In the genomic region with DNA sequence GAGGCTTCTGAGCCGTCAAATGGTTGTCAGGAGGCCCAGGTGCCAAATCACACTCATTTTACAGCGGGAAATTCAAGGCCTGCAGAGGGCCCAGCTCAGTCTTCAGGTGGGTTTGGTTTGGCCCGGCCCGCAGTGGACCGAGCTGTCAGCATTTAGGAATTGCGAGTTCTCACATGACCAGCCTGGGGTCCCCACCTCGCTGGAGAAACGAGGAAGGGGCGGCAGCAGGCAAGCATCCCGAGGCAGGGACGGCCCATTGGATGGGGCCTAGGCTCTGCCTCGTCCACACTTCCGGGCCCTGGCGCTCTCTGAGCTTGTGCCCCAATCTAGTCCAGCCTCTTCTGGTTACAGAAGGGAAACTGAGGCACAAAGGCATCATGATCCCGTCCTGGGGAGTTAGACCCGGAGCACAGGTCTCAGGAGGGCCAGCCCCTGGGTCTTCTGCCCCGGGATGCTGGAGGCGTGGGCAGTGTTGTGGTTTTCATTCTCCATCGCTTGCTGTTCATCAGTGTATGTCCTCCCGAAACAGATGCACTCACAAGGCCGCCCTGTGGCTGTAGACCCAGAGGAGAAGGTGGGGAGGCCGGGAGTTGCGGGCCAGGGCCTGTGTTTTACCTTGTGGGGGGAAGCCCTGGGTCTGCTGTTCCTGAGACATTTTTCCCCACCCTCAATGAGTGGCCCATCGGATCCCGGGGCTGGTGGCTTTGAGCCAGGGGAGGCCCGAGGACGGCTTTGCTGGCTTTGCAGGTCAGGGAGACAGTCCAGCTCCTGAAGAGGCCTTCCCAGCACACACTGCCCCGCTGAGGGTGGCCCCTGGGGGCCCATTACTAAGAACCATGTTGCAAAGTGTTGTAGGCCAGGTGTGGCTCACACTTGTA, we compare ENCODE assay signal across 23 cellular contexts. TPM values are rescaled to one million over a fixed set of nuclear protein-coding genes. Genes with fewer than 3 reads are reported as not detected.
DNase-seq lines count a peak whose midpoint lies in the region; ATAC-seq and TF ChIP-seq lines count a peak whose summit lies in the region.
"Had no signal": no experiment of that assay in that cellular context is flagged by ENCODE, and none has a peak within 500 bp of the region (broad histone marks: within the 10 kb centered on the region; RNA-seq: fewer than 3 reads in every experiment).

No MANE protein-coding gene starts in this region.

- no peaks in the 10 kb centered on the region for H3K36me3 Mint-ChIP-seq in activated CD4-positive, alpha-beta T cell treated with anti-CD3 and anti-CD28 coated beads, Interleukin-2, amount 10 ng/mL, durations not matched to agents 7 days and 5 days (ENCODE audit: low read depth)
- H3K36me3 Mint-ChIP-seq: activated naive CD8-positive, alpha-beta T cell had no signal

- WGBS in ovary, 3 donors, result 89 to 92% (median 91%) methylated on average over 28 of the region's 28 CpGs

- no peaks in the 10 kb centered on the region for H3K27me3 ChIP-seq in BLaER1 treated with 17β-estradiol and CSF1 and Interleukin-3, amounts not matched to agents 10 nM and 100 nM
- H3K27me3 ChIP-seq in right atrium auricular region (no peaks in the 10 kb centered on the region), ovary (no peaks in the 10 kb centered on the region)

- POLR2A ChIA-PET in activated CD4-positive, alpha-beta T cell treated with anti-CD3 and anti-CD28 coated beads, Interleukin-2, amount 10 ng/mL, durations not matched to agents 7 days and 5 days (lab: Charles Lee), result no interaction called here

- H3K36me3 ChIP-seq in BLaER1 treated with 17β-estradiol and CSF1 and Interleukin-3, amounts not matched to agents 10 nM and 100 nM, result no peaks in the 10 kb centered on the region
- H3K36me3 ChIP-seq in right atrium auricular region (no peaks in the 10 kb centered on the region), ovary (no peaks in the 10 kb centered on the region)

- peak overlapping the region in 3 of 11 experiments; percentile 2 to 37 (median 24); a peak in 3 of 22 replicates for H3K9ac ChIP-seq in BLaER1 treated with 17β-estradiol and CSF1 and Interleukin-3, amounts not matched to agents 10 nM and 100 nM

- intact Hi-C loops in ovary (cut with DNase I), result no loop called here

- peak; percentile 3 for DNase-seq in activated CD4-positive, alpha-beta T cell treated with anti-CD3 and anti-CD28 coated beads for 1 hour
- DNase-seq in activated CD4-positive, alpha-beta T cell treated with anti-CD3 and anti-CD28 coated beads, Interleukin-2, amount 10 ng/mL, durations not matched to agents 7 days and 5 days, result no peak
- peak; percentile 46 for DNase-seq in right atrium auricular region (ENCODE audit: low spot score)
- peak in 4 of 5 donors; percentile 4 to 24 (median 10) for DNase-seq in ovary
- DNase-seq in substantia nigra (lab: John Stamatoyannopoulos, UW), result no peak
- DNase-seq in NCI-H1417 (lab: John Stamatoyannopoulos, UW), result no peak
- DNase-seq: activated CD4-positive, CD25-positive, alpha-beta regulatory T cell; foreskin melanocyte; NCI-H1105 treated with DMSO at 0.1 percent for 48 hours; NCI-H69; SIG-M5; stimulated activated CD4-positive, alpha-beta T cell treated with anti-CD3 and anti-CD28 coated beads, Interleukin-4, amount 100 ng/mL, for 4 hours had no signal

- H3K9me3 ChIP-seq in BLaER1 treated with 17β-estradiol and CSF1 and Interleukin-3, amounts not matched to agents 10 nM and 100 nM (replicated peaks in 1 of 11), result no peaks in the 10 kb centered on the region
- H3K9me3 ChIP-seq in right atrium auricular region (no peaks in the 10 kb centered on the region), ovary (no peaks in the 10 kb centered on the region)

- TF ChIP-seq EP300 in ovary (IDR thresholded peaks at IDR 0.05), result no peak

- H3K4me3 ChIP-seq in BLaER1 treated with 17β-estradiol and CSF1 and Interleukin-3, amounts not matched to agents 10 nM and 100 nM, result no peak overlapping the region
- H3K4me3 ChIP-seq in right atrium auricular region, result no peak overlapping the region
- H3K4me3 ChIP-seq in ovary, result no peak overlapping the region
- H3K4me3 ChIP-seq: smooth muscle cell had no signal

- TF ChIP-seq POLR2A in ovary (IDR thresholded peaks at IDR 0.05), result no peak

- TF ChIP-seq CTCF in right atrium auricular region (IDR thresholded peaks at IDR 0.05) (no peak), ovary (IDR thresholded peaks at IDR 0.05) (no peak)

- peaks cover 7 to 82% (median 43%) of the 10 kb centered on the region in 10 experiments; a peak in 19 of 20 replicates for H3K4me1 ChIP-seq in BLaER1 treated with 17β-estradiol and CSF1 and Interleukin-3, amounts not matched to agents 10 nM and 100 nM
- no peaks in the 10 kb centered on the region for H3K4me1 ChIP-seq in right atrium auricular region
- H3K4me1 ChIP-seq in ovary (ENCODE audit: insufficient read depth), result no peaks in the 10 kb centered on the region

- peaks cover 0 to 15% (median 0%) of the 10 kb centered on the region in 11 experiments; a peak in 2 of 22 replicates for H4K20me1 ChIP-seq in BLaER1 treated with 17β-estradiol and CSF1 and Interleukin-3, amounts not matched to agents 10 nM and 100 nM

- no peak for ATAC-seq in HG03159 (IDR thresholded peaks at IDR 0.05; ENCODE audit: unreplicated experiment)

- H3K27ac ChIP-seq in BLaER1 treated with 17β-estradiol and CSF1 and Interleukin-3, amounts not matched to agents 10 nM and 100 nM, result no peak overlapping the region
- H3K27ac ChIP-seq in right atrium auricular region (no peak overlapping the region), ovary (no peak overlapping the region), substantia nigra (ENCODE audit: low read depth, low read length, poor library complexity, severe bottlenecking) (no peak overlapping the region)
- H3K27ac ChIP-seq: epithelial cell of prostate had no signal

- CTCF ChIA-PET in activated CD4-positive, alpha-beta T cell treated with anti-CD3 and anti-CD28 coated beads, Interleukin-2, amount 10 ng/mL, durations not matched to agents 7 days and 5 days (lab: Charles Lee), result no interaction called here

- H3K27me3 Mint-ChIP-seq in activated CD4-positive, alpha-beta T cell treated with anti-CD3 and anti-CD28 coated beads, Interleukin-2, amount 10 ng/mL, durations not matched to agents 7 days and 5 days, result no peaks in the 10 kb centered on the region
- H3K27me3 Mint-ChIP-seq: activated naive CD8-positive, alpha-beta T cell had no signal

- no peaks in the 10 kb centered on the region for H3K9me3 Mint-ChIP-seq in activated CD4-positive, alpha-beta T cell treated with anti-CD3 and anti-CD28 coated beads, Interleukin-2, amount 10 ng/mL, durations not matched to agents 7 days and 5 days
- H3K9me3 Mint-ChIP-seq: T-helper 2 cell treated with Interferon-gamma antibody and Interleukin-4, amounts not matched to agents 5 μg/mL and 100 μg/mL, for 36 hours had no signal

- H3K4me3 Mint-ChIP-seq in activated CD4-positive, alpha-beta T cell treated with anti-CD3 and anti-CD28 coated beads, Interleukin-2, amount 10 ng/mL, durations not matched to agents 7 days and 5 days, result no peak overlapping the region
- H3K4me3 Mint-ChIP-seq: activated naive CD8-positive, alpha-beta T cell; T-helper 2 cell treated with Interferon-gamma antibody and Interleukin-4, amounts not matched to agents 5 μg/mL and 100 μg/mL, for 36 hours had no signal

- no peaks in the 10 kb centered on the region for H3K4me1 Mint-ChIP-seq in activated CD4-positive, alpha-beta T cell treated with anti-CD3 and anti-CD28 coated beads, Interleukin-2, amount 10 ng/mL, durations not matched to agents 7 days and 5 days

- peak overlapping the region in 8 of 11 experiments; percentile 9 to 66 (median 44); a peak in 15 of 22 replicates for H3K4me2 ChIP-seq in BLaER1 treated with 17β-estradiol and CSF1 and Interleukin-3, amounts not matched to agents 10 nM and 100 nM
- H3K4me2 ChIP-seq: smooth muscle cell had no signal

- H3K27ac Mint-ChIP-seq in activated CD4-positive, alpha-beta T cell treated with anti-CD3 and anti-CD28 coated beads, Interleukin-2, amount 10 ng/mL, durations not matched to agents 7 days and 5 days, result no peak overlapping the region
- H3K27ac Mint-ChIP-seq: activated naive CD8-positive, alpha-beta T cell; T-helper 2 cell treated with Interferon-gamma antibody and Interleukin-4, amounts not matched to agents 5 μg/mL and 100 μg/mL, for 36 hours had no signal

RNA-seq across cellular contexts. Expression of gene PSAPL1, which starts 8.9 kb away (rescaled TPM):
- total RNA-seq in activated CD4-positive, alpha-beta T cell treated with anti-CD3 and anti-CD28 coated beads, Interleukin-2, amount 10 ng/mL, durations not matched to agents 7 days and 5 days, result not detected
- total RNA-seq in right atrium auricular region (under 1 TPM in 1 of 2 donors, not detected in 1; 0.12 TPM), ovary (under 1 TPM in 1 of 7 donors, not detected in 6; 0.34 TPM)
- not detected for polyA plus RNA-seq in ovary
- total RNA-seq: bronchial epithelial cell, dermis microvascular lymphatic vessel endothelial cell, LHCN-M2, smooth muscle cell, subcutaneous adipose tissue had no signal
- polyA plus RNA-seq: BJ, smooth muscle cell had no signal

Comparison
In these comparisons a context has a peak if more than half of its experiments do, and no peak if none do; other contexts are left out.
1. DNase-seq: peak in activated CD4-positive, alpha-beta T cell treated with anti-CD3 and anti-CD28 coated beads for 1 hour (single experiment), right atrium auricular region (single experiment) and ovary (4 of 5); none in activated CD4-positive, alpha-beta T cell treated with anti-CD3 and anti-CD28 coated beads, Interleukin-2, amount 10 ng/mL, durations not matched to agents 7 days and 5 days (single experiment), substantia nigra (0 of 49) and NCI-H1417 (0 of 3).